In genomic region chr16:24989417-24989978, GRCh38 we compare ENCODE assay signal across 9 cellular contexts. TPM values are rescaled to one million over a fixed set of nuclear protein-coding genes. Genes with fewer than 3 reads are reported as not detected.
A peak's percentile ranks its signal among the peaks of the same experiment; 100 is the strongest.
DNase-seq lines count a peak whose midpoint lies in the region; ATAC-seq and TF ChIP-seq lines count a peak whose summit lies in the region.
"Had no signal": no experiment of that assay in that cellular context is flagged by ENCODE, and none has a peak within 500 bp of the region (broad histone marks: within the 10 kb centered on the region; RNA-seq: fewer than 3 reads in every experiment).

No MANE protein-coding gene starts in this region.

- no peaks in the 10 kb centered on the region for H3K9me3 Mint-ChIP-seq in nephron progenitor cell

- H3K36me3 Mint-ChIP-seq in nephron progenitor cell (ENCODE audit: low read depth), result peaks cover 10% of the 10 kb centered on the region

- H3K27ac ChIP-seq in right atrium auricular region (peak overlapping the region; percentile 73 to 81), coronary artery (peak overlapping the region; percentile 79 to 87)

- no peaks in the 10 kb centered on the region for H3K36me3 ChIP-seq in right atrium auricular region

- intact Hi-C loops in Right ventricle myocardium superior (cut with DNase I), result no loop called here

- no peaks in the 10 kb centered on the region for H3K27me3 ChIP-seq in right atrium auricular region

- H3K4me1 ChIP-seq in right atrium auricular region, result peaks cover 0 to 92% of the 10 kb centered on the region in 2 donors

- peaks cover 48% of the 10 kb centered on the region for H3K4me1 Mint-ChIP-seq in nephron progenitor cell

- H3K4me3 ChIP-seq in right atrium auricular region (no peak overlapping the region), coronary artery (no peak overlapping the region)

- H3K27ac Mint-ChIP-seq in nephron progenitor cell, result peak overlapping the region; percentile 47

- no peaks in the 10 kb centered on the region for H3K9me3 ChIP-seq in right atrium auricular region

- DNase-seq in right atrium auricular region (ENCODE audit: low spot score), result no peak
- DNase-seq in Right ventricle myocardium superior, result no peak
- peak; percentile 16 for DNase-seq in coronary artery (ENCODE audit: low spot score)
- DNase-seq in nephron progenitor cell, result no peak
- no peak for DNase-seq in kidney glomerular epithelial cell (lab: John Stamatoyannopoulos, UW)
- no peak for DNase-seq in activated CD4-positive, CD25-positive, alpha-beta regulatory T cell (lab: John Stamatoyannopoulos, UW)
- DNase-seq: NCI-H1105 treated with DMSO at 0.1 percent for 48 hours had no signal

- H3K27me3 Mint-ChIP-seq in nephron progenitor cell (ENCODE audit: low read depth, poor library complexity), result no peaks in the 10 kb centered on the region

- H3K4me3 Mint-ChIP-seq in nephron progenitor cell, result no peak overlapping the region

- TF ChIP-seq CTCF in right atrium auricular region (IDR thresholded peaks at IDR 0.05) (no peak), coronary artery (IDR thresholded peaks at IDR 0.05) (no peak), nephron progenitor cell (IDR thresholded peaks at IDR 0.05) (no peak)

- ATAC-seq in Right ventricle myocardium superior (ENCODE audit: poor library complexity) (no peak), HG03095 (IDR thresholded peaks at IDR 0.05; ENCODE audit: unreplicated experiment) (no peak), HG03457 (IDR thresholded peaks at IDR 0.05; ENCODE audit: unreplicated experiment) (no peak)

RNA-seq across cellular contexts. Expression of gene ARHGAP17, which starts 25.7 kb away (rescaled TPM):
- 10 to 100 TPM; 29.9 to 31.6 TPM for total RNA-seq in right atrium auricular region
- total RNA-seq in Right ventricle myocardium superior, result 54.8 TPM
